ENCODE assay signal across 8 cellular contexts in the genomic region with DNA sequence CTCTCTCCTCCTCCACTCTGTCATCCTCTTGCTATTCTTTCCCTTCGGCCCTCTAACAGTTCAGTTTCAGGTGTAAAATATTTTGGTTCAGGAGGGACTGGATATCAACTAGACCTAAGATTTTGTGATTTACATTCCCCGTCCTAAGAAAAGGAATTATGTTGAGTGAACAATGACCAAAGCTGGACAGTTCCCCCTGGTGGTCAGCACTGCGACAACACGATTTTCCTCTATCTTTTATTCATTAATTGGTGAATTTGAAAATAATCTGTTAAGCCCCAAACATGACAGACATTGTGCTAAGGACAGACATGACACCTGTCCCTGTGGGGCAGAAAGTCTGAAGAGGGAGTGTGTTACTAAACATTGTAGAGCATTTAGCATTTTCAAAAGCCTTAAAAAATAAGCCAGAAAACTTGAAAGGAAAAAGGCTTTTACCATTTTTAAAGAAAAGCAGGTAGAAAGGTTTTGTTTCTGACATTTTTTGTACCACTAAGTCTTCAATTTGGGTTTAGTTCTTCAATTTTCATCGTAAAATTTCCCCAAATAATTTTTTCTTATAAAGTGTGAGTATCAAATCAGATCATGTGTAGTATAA. TPM values are rescaled to one million over a fixed set of nuclear protein-coding genes. Genes with fewer than 3 reads are reported as not detected.
DNase-seq lines count a peak whose midpoint lies in the region; ATAC-seq and TF ChIP-seq lines count a peak whose summit lies in the region.

No MANE protein-coding gene starts in this region.

- TF ChIP-seq CTCF in NB4 (IDR thresholded peaks at IDR 0.05; ENCODE audit: low read depth, low read length): peak; percentile 67
- TF ChIP-seq CTCF in tibial nerve (IDR thresholded peaks at IDR 0.05): peak; percentile 60 to 79 (median 71)

- peaks cover 0 to 25% (median 2%) of the 10 kb centered on the region in 3 donors for H3K36me3 ChIP-seq in tibial nerve

- H3K4me3 ChIP-seq in NB4 (ENCODE audit: low read depth, low read length) (no peak overlapping the region), tibial nerve (no peak overlapping the region)

- no peaks in the 10 kb centered on the region for H3K9me3 ChIP-seq in tibial nerve

- DNase-seq in NCI-H1436 (lab: John Stamatoyannopoulos, UW) (peak; percentile 10), NCI-H1436 treated with DMSO at 0.1 percent for 48 hours (lab: John Stamatoyannopoulos, UW) (no peak), NB4 (ENCODE audit: low read depth) (peak; percentile 53), amniotic epithelial cell (ENCODE audit: low read depth) (peak; percentile 40), iPS-NIHi11 (ENCODE audit: low spot score) (peak; percentile 40), tibial nerve (ENCODE audit: low spot score in 2 of 2) (peak; percentile 30 to 57), OCI-M2 (lab: John Stamatoyannopoulos, UW; ENCODE audit: unreplicated experiment) (no peak)

- TF ChIP-seq POLR2A in NB4 (IDR thresholded peaks at IDR 0.05; ENCODE audit: extremely low read depth, insufficient read length): no peak
- TF ChIP-seq POLR2A in tibial nerve (IDR thresholded peaks at IDR 0.05): no peak

- ATAC-seq in HG02885 (IDR thresholded peaks at IDR 0.05; ENCODE audit: poor library complexity, unreplicated experiment): no peak

- H3K27ac ChIP-seq in tibial nerve: no peak overlapping the region

- no peaks in the 10 kb centered on the region for H3K27me3 ChIP-seq in tibial nerve

- WGBS in tibial nerve, 2 donors: 21 to 22% methylated on average over 5 of the region's 5 CpGs

- peaks cover 0 to 25% (median 0%) of the 10 kb centered on the region in 4 donors for H3K4me1 ChIP-seq in tibial nerve

- peak in 1 of 2 donors; percentile 19 for TF ChIP-seq EP300 in tibial nerve (IDR thresholded peaks at IDR 0.05)

RNA-seq across cellular contexts. Expression of a gene that starts 28.4 kb away (rescaled TPM):
- 1 to 10 TPM; 2.5 to 9.9 (median 6.7) TPM for total RNA-seq in tibial nerve

RNA-seq across cellular contexts. Expression of a gene that starts 59.3 kb away (rescaled TPM):
- 10 to 100 TPM; 34.1 to 57.0 (median 46.9) TPM for total RNA-seq in tibial nerve

Comparison
In these comparisons a context has a peak if more than half of its experiments do, and no peak if none do; other contexts are left out.
1. DNase-seq: peak in NCI-H1436 (single experiment), NB4 (single experiment), amniotic epithelial cell (single experiment), iPS-NIHi11 (single experiment) and tibial nerve (2 of 2); none in NCI-H1436 treated with DMSO at 0.1 percent for 48 hours (single experiment) and OCI-M2 (single experiment).